In genomic region chr3:134059680-134060560, GRCh38 we compare ENCODE assay signal across 1 cellular context.
TF ChIP-seq lines count a peak whose summit lies in the region.

No MANE protein-coding gene starts in this region.

TF ChIP-seq in HepG2, 621 proteins besides CTCF, POLR2A, EP300 and RAD21 (continued from another document and continues in another):
- TF ChIP-seq HMGA1 (CRISPR knock-in tag; conservative IDR thresholded peaks at IDR 0.05) (no peak), ATRX (CRISPR knock-in tag; IDR thresholded peaks at IDR 0.05; ENCODE audit: borderline replicate concordance) (no peak), JUNB (CRISPR knock-in tag; IDR thresholded peaks at IDR 0.05; ENCODE audit: borderline replicate concordance) (no peak), ARNTL (CRISPR knock-in tag; IDR thresholded peaks at IDR 0.05) (no peak), ZFP82 (CRISPR knock-in tag; IDR thresholded peaks at IDR 0.05; ENCODE audit: borderline replicate concordance) (no peak), TIGD3 (CRISPR knock-in tag; IDR thresholded peaks at IDR 0.05; ENCODE audit: borderline replicate concordance) (no peak), CCDC6 (CRISPR knock-in tag; IDR thresholded peaks at IDR 0.05) (no peak), SRSF1 (optimal IDR thresholded peaks at IDR 0.05; ENCODE audit: low read depth, low read length) (no peak), ZNF782 (CRISPR knock-in tag; IDR thresholded peaks at IDR 0.05; ENCODE audit: borderline replicate concordance) (no peak; the same call in 1 of the 2 replicates), CHD2 (IDR thresholded peaks at IDR 0.05; ENCODE audit: low read depth, low read length) (no peak), ZSCAN21 (CRISPR knock-in tag; IDR thresholded peaks at IDR 0.05; ENCODE audit: borderline replicate concordance) (no peak), BRCA1 (CRISPR knock-in tag; IDR thresholded peaks at IDR 0.05) (no peak), ZNF263 (CRISPR knock-in tag; IDR thresholded peaks at IDR 0.05) (no peak), CREM (IDR thresholded peaks at IDR 0.05) (no peak; the same call in 1 of the 2 replicates), CREM (CRISPR knock-in tag; IDR thresholded peaks at IDR 0.05) (no peak), BATF2 (CRISPR knock-in tag; IDR thresholded peaks at IDR 0.05) (no peak), ZNF652 (CRISPR knock-in tag; IDR thresholded peaks at IDR 0.05; ENCODE audit: borderline replicate concordance, low read depth) (no peak), FOXA3 (CRISPR knock-in tag; IDR thresholded peaks at IDR 0.05) (peak; percentile 55), BCL6 (CRISPR knock-in tag; IDR thresholded peaks at IDR 0.05) (peak; percentile 75), PHF21A (CRISPR knock-in tag; IDR thresholded peaks at IDR 0.05) (peak; percentile 28; the same call in 1 of the 2 replicates), ZIK1 (CRISPR knock-in tag; IDR thresholded peaks at IDR 0.05; ENCODE audit: borderline replicate concordance, low read depth) (no peak), ZNF138 (CRISPR knock-in tag; IDR thresholded peaks at IDR 0.05; ENCODE audit: low read depth) (no peak), EEA1 (CRISPR knock-in tag; IDR thresholded peaks at IDR 0.05; ENCODE audit: borderline replicate concordance) (no peak), TEF (CRISPR knock-in tag; IDR thresholded peaks at IDR 0.05) (no peak), TBL1XR1 (IDR thresholded peaks at IDR 0.05; ENCODE audit: borderline replicate concordance, low read length, partially characterized antibody) (no peak), ZNF660 (CRISPR knock-in tag; IDR thresholded peaks at IDR 0.05; ENCODE audit: borderline replicate concordance, low read depth) (no peak), ZNF234 (CRISPR knock-in tag; conservative IDR thresholded peaks at IDR 0.05) (no peak), U2AF2 (IDR thresholded peaks at IDR 0.05; ENCODE audit: low read depth, low read length) (no peak), REL (CRISPR knock-in tag; conservative IDR thresholded peaks at IDR 0.05) (no peak), ZNF12 (CRISPR knock-in tag; IDR thresholded peaks at IDR 0.05) (no peak), ZNF326 (CRISPR knock-in tag; IDR thresholded peaks at IDR 0.05; ENCODE audit: borderline replicate concordance) (no peak), ZNF44 (CRISPR knock-in tag; IDR thresholded peaks at IDR 0.05) (0 out of 2 replicates have a peak, but pooled peaks have one; percentile 30), GTF3A (CRISPR knock-in tag; conservative IDR thresholded peaks at IDR 0.05) (no peak), LCORL (IDR thresholded peaks at IDR 0.05) (no peak), LCORL (CRISPR knock-in tag; IDR thresholded peaks at IDR 0.05) (0 out of 2 replicates have a peak, but pooled peaks have one; percentile 63), HCFC1 (IDR thresholded peaks at IDR 0.05; ENCODE audit: low read depth, low read length) (no peak), IKZF1 (IDR thresholded peaks at IDR 0.05) (no peak), DPF2 (CRISPR knock-in tag; IDR thresholded peaks at IDR 0.05; ENCODE audit: borderline replicate concordance, low read depth) (peak; percentile 28; the same call in 1 of the 2 replicates), ZBTB44 (CRISPR knock-in tag; IDR thresholded peaks at IDR 0.05) (no peak), SNAPC4 (CRISPR knock-in tag; IDR thresholded peaks at IDR 0.05) (no peak), MEIS2 (CRISPR knock-in tag; IDR thresholded peaks at IDR 0.05) (0 out of 2 replicates have a peak, but pooled peaks have one; percentile 38), SMARCE1 (IDR thresholded peaks at IDR 0.05; ENCODE audit: borderline replicate concordance) (no peak), PATZ1 (CRISPR knock-in tag; IDR thresholded peaks at IDR 0.05) (peak; percentile 31; the same call in 1 of the 2 replicates), MYC (CRISPR knock-in tag; IDR thresholded peaks at IDR 0.05; ENCODE audit: borderline replicate concordance) (no peak), ZNF558 (CRISPR knock-in tag; IDR thresholded peaks at IDR 0.05; ENCODE audit: borderline replicate concordance) (no peak), ZNF564 (CRISPR knock-in tag; IDR thresholded peaks at IDR 0.05) (no peak), FOXO1 (CRISPR knock-in tag; IDR thresholded peaks at IDR 0.05) (peak; percentile 41; the same call in 1 of the 2 replicates), PAF1 (CRISPR knock-in tag; IDR thresholded peaks at IDR 0.05) (no peak), SCMH1 (CRISPR knock-in tag; IDR thresholded peaks at IDR 0.05; ENCODE audit: borderline replicate concordance) (no peak), XRCC5 (optimal IDR thresholded peaks at IDR 0.05; ENCODE audit: low read length) (no peak), ZFAT (CRISPR knock-in tag; conservative IDR thresholded peaks at IDR 0.05) (no peak), CBX5 (CRISPR knock-in tag; IDR thresholded peaks at IDR 0.05; ENCODE audit: borderline replicate concordance) (no peak), ZNF362 (CRISPR knock-in tag; IDR thresholded peaks at IDR 0.05; ENCODE audit: borderline replicate concordance) (no peak), REXO4 (CRISPR knock-in tag; IDR thresholded peaks at IDR 0.05; ENCODE audit: borderline replicate concordance) (no peak), TBP (CRISPR knock-in tag; IDR thresholded peaks at IDR 0.05) (no peak), ZNF770 (CRISPR knock-in tag; IDR thresholded peaks at IDR 0.05) (no peak), RARG (CRISPR knock-in tag; IDR thresholded peaks at IDR 0.05; ENCODE audit: low read depth) (no peak), NFE2L1 (CRISPR knock-in tag; IDR thresholded peaks at IDR 0.05; ENCODE audit: borderline replicate concordance) (no peak), TAF1 (CRISPR knock-in tag; IDR thresholded peaks at IDR 0.05) (no peak), SSRP1 (CRISPR knock-in tag; IDR thresholded peaks at IDR 0.05) (no peak), ZNF816 (CRISPR knock-in tag; IDR thresholded peaks at IDR 0.05; ENCODE audit: borderline replicate concordance) (no peak), ZNF121 (CRISPR knock-in tag; IDR thresholded peaks at IDR 0.05) (no peak), ELF3 (CRISPR knock-in tag; IDR thresholded peaks at IDR 0.05) (peak; percentile 41; the same call in 1 of the 2 replicates)
